12 cellular contexts compared by ENCODE assay signal in genomic region chr1:24216254-24216653, GRCh38. TPM values are rescaled to one million over a fixed set of nuclear protein-coding genes. Genes with fewer than 3 reads are reported as not detected.
A peak's percentile ranks its signal among the peaks of the same experiment; 100 is the strongest.
DNase-seq lines count a peak whose midpoint lies in the region; ATAC-seq and TF ChIP-seq lines count a peak whose summit lies in the region.
"Had no signal": no experiment of that assay in that cellular context is flagged by ENCODE, and none has a peak within 500 bp of the region (broad histone marks: within the 10 kb centered on the region; RNA-seq: fewer than 3 reads in every experiment).

No MANE protein-coding gene starts in this region.

- no peak for TF ChIP-seq CTCF in Panc1 (IDR thresholded peaks at IDR 0.05)

- no peak overlapping the region for H4K8ac ChIP-seq in trophoblast cell (ENCODE audit: low read depth, low read length)

- CTCF ChIA-PET in Panc1 (lab: Charles Lee) = interaction anchor here (0.5 to 1.3 kb wide), 3 partner anchors 167 to 176 kb away, joined by 3 to 4 read pairs (median 3); no protein-coding TSS in a partner anchor

- no peak overlapping the region for H2BK5ac ChIP-seq in trophoblast cell (ENCODE audit: low read depth, low read length, poor library complexity)

- in situ Hi-C loops in Panc1 (cut with HindIII; ENCODE audit: low pct_unique_long_range_greater_than_20kb, low sequenced_read_pairs) = no loop called here

- no peaks in the 10 kb centered on the region for H3K79me2 ChIP-seq in trophoblast cell (ENCODE audit: control insufficient read depth, insufficient read depth, low read length, poor library complexity)

- no peaks in the 10 kb centered on the region for H3K36me3 ChIP-seq in BLaER1 treated with 17β-estradiol and CSF1 and Interleukin-3, amounts not matched to agents 10 nM and 100 nM
- H3K36me3 ChIP-seq in Panc1 (ENCODE audit: control insufficient read depth, insufficient read depth, low read length) (no peaks in the 10 kb centered on the region), trophoblast cell (ENCODE audit: control insufficient read depth in 1 of 2, insufficient read depth in 2 of 2, low read length in 2 of 2) (no peaks in the 10 kb centered on the region)

- H3K9me3 ChIP-seq in BLaER1 treated with 17β-estradiol and CSF1 and Interleukin-3, amounts not matched to agents 10 nM and 100 nM (replicated peaks in 1 of 11) = peaks cover 0 to 11% (median 7%) of the 10 kb centered on the region in 11 experiments; a peak in 17 of 22 replicates
- H3K9me3 ChIP-seq in Panc1 (ENCODE audit: control insufficient read depth, insufficient read depth, low read depth, low read length) = no peaks in the 10 kb centered on the region
- H3K9me3 ChIP-seq in trophoblast cell (ENCODE audit: insufficient read depth, low read depth, low read length) = peaks cover 7% of the 10 kb centered on the region

- ATAC-seq in Panc1 = peak; percentile 78
- ATAC-seq in left lobe of liver = peak; percentile 27
- no peak for ATAC-seq in HG03378 (IDR thresholded peaks at IDR 0.05; ENCODE audit: unreplicated experiment)
- ATAC-seq: activated naive CD4-positive, alpha-beta T cell treated with anti-CD3 and anti-CD28 coated beads, Interleukin-2, amount 50 U/mL, for 72 hours had no signal

- H4K12ac ChIP-seq in trophoblast cell (ENCODE audit: low read depth, low read length) = no peak overlapping the region

- DNase-seq in NCI-H1105 treated with DMSO at 0.1 percent for 48 hours (lab: John Stamatoyannopoulos, UW) (peak; percentile 89), Panc1 (ENCODE audit: low read depth, low spot score) (no peak), left lobe of liver (ENCODE audit: low spot score) (no peak), trophoblast cell (no peak)
- DNase-seq in effector CD4-positive, alpha-beta T cell = no peak
- no peak for DNase-seq in activated naive CD4-positive, alpha-beta T cell treated with anti-CD3 and anti-CD28 coated beads, Interleukin-2, amount 50 U/mL, for 16 hours
- DNase-seq: activated CD4-positive, alpha-beta T cell treated with anti-CD3 and anti-CD28 coated beads, Interleukin-2, amount 50 U/mL, for 48 hours; dermis blood vessel endothelial cell; mesendoderm had no signal

- H3K23ac ChIP-seq in trophoblast cell (ENCODE audit: low read length) = no peak overlapping the region

- H4K91ac ChIP-seq in trophoblast cell (ENCODE audit: low read depth, low read length) = no peak overlapping the region

- no peak overlapping the region; a peak in 1 of 22 replicates for H3K9ac ChIP-seq in BLaER1 treated with 17β-estradiol and CSF1 and Interleukin-3, amounts not matched to agents 10 nM and 100 nM
- H3K9ac ChIP-seq in trophoblast cell (ENCODE audit: low read length) = no peak overlapping the region

- H2BK12ac ChIP-seq in trophoblast cell (ENCODE audit: low read length) = no peak overlapping the region

- peaks cover 0 to 20% (median 0%) of the 10 kb centered on the region in 11 experiments; a peak in 8 of 22 replicates for H3K27me3 ChIP-seq in BLaER1 treated with 17β-estradiol and CSF1 and Interleukin-3, amounts not matched to agents 10 nM and 100 nM
- H3K27me3 ChIP-seq in Panc1 (ENCODE audit: control insufficient read depth, insufficient read depth, low read length) = no peaks in the 10 kb centered on the region
- H3K27me3 ChIP-seq in trophoblast cell (ENCODE audit: insufficient read depth, low read length) = no peaks in the 10 kb centered on the region

- no peak overlapping the region for H2BK120ac ChIP-seq in trophoblast cell (ENCODE audit: insufficient read depth, low read length, poor library complexity)

- intact Hi-C loops in Panc1 (cut with micrococcal nuclease; ENCODE audit: unreplicated experiment) = no loop called here

- H3K4ac ChIP-seq in trophoblast cell (ENCODE audit: low read depth, low read length) = no peak overlapping the region

- no TSS peak for BruUV-seq in Panc1 (replicated peaks; lab: Mats Ljungman, UMichigan)

- no peak overlapping the region for H2AFZ ChIP-seq in trophoblast cell (ENCODE audit: insufficient read depth, low read length, poor library complexity)

- no peaks in the 10 kb centered on the region; a peak in 1 of 22 replicates for H4K20me1 ChIP-seq in BLaER1 treated with 17β-estradiol and CSF1 and Interleukin-3, amounts not matched to agents 10 nM and 100 nM

- H2AK5ac ChIP-seq in trophoblast cell (ENCODE audit: low read length) = no peak overlapping the region

- H3K4me3 ChIP-seq in BLaER1 treated with 17β-estradiol and CSF1 and Interleukin-3, amounts not matched to agents 10 nM and 100 nM = no peak overlapping the region
- H3K4me3 ChIP-seq in Panc1 (ENCODE audit: low read depth in 2 of 2, low read length in 2 of 2) (peak overlapping the region in 1 of 2 experiments; percentile 9; a peak in 1 of 4 replicates), trophoblast cell (ENCODE audit: low read depth, low read length) (no peak overlapping the region)

- POLR2A ChIA-PET in Panc1 (lab: Charles Lee) = interaction anchor here (0.6 kb wide), 1 partner anchor 11 kb away, joined by 5 read pairs; no protein-coding TSS in a partner anchor

- no CpG with 5 or more reads among the region's 10 CpGs for WGBS in trophoblast cell (ENCODE audit: extremely low coverage, insufficient coverage, insufficient read length)

- H3K4me2 ChIP-seq in BLaER1 treated with 17β-estradiol and CSF1 and Interleukin-3, amounts not matched to agents 10 nM and 100 nM = peak overlapping the region in 6 of 11 experiments; percentile 13 to 46 (median 22); a peak in 4 of 22 replicates
- no peak overlapping the region for H3K4me2 ChIP-seq in trophoblast cell (ENCODE audit: low read length)

- no peak overlapping the region for H3K14ac ChIP-seq in trophoblast cell (ENCODE audit: low read length)

- H3K18ac ChIP-seq in trophoblast cell (ENCODE audit: low read length) = no peak overlapping the region

- H3K79me1 ChIP-seq in trophoblast cell (ENCODE audit: low read length) = no peaks in the 10 kb centered on the region

- H3K27ac ChIP-seq in BLaER1 treated with 17β-estradiol and CSF1 and Interleukin-3, amounts not matched to agents 10 nM and 100 nM = no peak overlapping the region
- H3K27ac ChIP-seq in Panc1 (ENCODE audit: low read length) (no peak overlapping the region), trophoblast cell (ENCODE audit: low read depth, low read length) (no peak overlapping the region)

- H3K4me1 ChIP-seq in BLaER1 treated with 17β-estradiol and CSF1 and Interleukin-3, amounts not matched to agents 10 nM and 100 nM = peaks cover 0 to 5% (median 0%) of the 10 kb centered on the region in 10 experiments; a peak in 3 of 20 replicates
- H3K4me1 ChIP-seq in Panc1 (ENCODE audit: control insufficient read depth, insufficient read depth, low read length) (peaks cover 8% of the 10 kb centered on the region), trophoblast cell (ENCODE audit: control insufficient read depth in 1 of 2, insufficient read depth in 2 of 2, low read length in 2 of 2) (peaks cover 0 to 2% of the 10 kb centered on the region in 2 experiments)

RNA-seq across cellular contexts. Expression of gene IFNLR1, which starts 29.2 kb away (rescaled TPM):
- total RNA-seq in Panc1 (2021; ENCODE audit: unreplicated experiment) = 1.0 TPM
- polyA plus RNA-seq in Panc1 (2012; ENCODE audit: insufficient read length) = 0.96 TPM
- total RNA-seq in left lobe of liver = 4.5 TPM
- 3.1 and 3.5 TPM in 2 replicates for polyA plus RNA-seq in trophoblast cell (2013)
